Comparison of ENCODE assay signal across 8 cellular contexts in genomic region chr6:109455161-109455501, GRCh38. TPM values are rescaled to one million over a fixed set of nuclear protein-coding genes. Genes with fewer than 3 reads are reported as not detected.
DNase-seq lines count a peak whose midpoint lies in the region; ATAC-seq and TF ChIP-seq lines count a peak whose summit lies in the region.

No MANE protein-coding gene starts in this region.

- H3K4me1 Mint-ChIP-seq in activated CD8-positive, alpha-beta T cell treated with anti-CD3 and anti-CD28 coated beads, Interleukin-2, amount 10 ng/mL, durations not matched to agents 7 days and 5 days (ENCODE audit: low read depth): peaks cover 80% of the 10 kb centered on the region

- H3K27me3 Mint-ChIP-seq in activated CD8-positive, alpha-beta T cell treated with anti-CD3 and anti-CD28 coated beads, Interleukin-2, amount 10 ng/mL, durations not matched to agents 7 days and 5 days (ENCODE audit: low read depth): no peaks in the 10 kb centered on the region

- H3K36me3 ChIP-seq in DND-41 (ENCODE audit: insufficient read depth, low read length): peaks cover 38% of the 10 kb centered on the region
- H3K36me3 ChIP-seq in HUES64 (ENCODE audit: insufficient read depth, low read length): peaks cover 28% of the 10 kb centered on the region
- H3K36me3 ChIP-seq in rectal smooth muscle tissue (ENCODE audit: control insufficient read depth, insufficient read depth, low read length): peaks cover 8% of the 10 kb centered on the region

- H3K27ac ChIP-seq in DND-41 (ENCODE audit: low read length): peak overlapping the region; percentile 90
- peak overlapping the region; percentile 57; the same call in 1 of the 2 replicates for H3K27ac ChIP-seq in HUES64 (ENCODE audit: low read depth, low read length)
- peak overlapping the region; percentile 48 for H3K27ac ChIP-seq in rectal smooth muscle tissue (ENCODE audit: low read depth, low read length)

- H3K27ac Mint-ChIP-seq in activated CD8-positive, alpha-beta T cell treated with anti-CD3 and anti-CD28 coated beads, Interleukin-2, amount 10 ng/mL, durations not matched to agents 7 days and 5 days: peak overlapping the region; percentile 99

- POLR2A ChIA-PET in activated CD8-positive, alpha-beta T cell treated with anti-CD3 and anti-CD28 coated beads, Interleukin-2, amount 10 ng/mL, durations not matched to agents 7 days and 5 days (lab: Charles Lee): interaction anchor here (0.8 to 5.4 kb wide), 9 partner anchors 9 to 585 kb away, joined by 3 to 72 read pairs (median 10); partner anchors contain the start of genes CD164, PPIL6, SMPD2 and ZBTB24

- peaks cover 43% of the 10 kb centered on the region for H3K36me3 Mint-ChIP-seq in activated CD8-positive, alpha-beta T cell treated with anti-CD3 and anti-CD28 coated beads, Interleukin-2, amount 10 ng/mL, durations not matched to agents 7 days and 5 days (ENCODE audit: low read depth)

- peaks cover 13% of the 10 kb centered on the region for H4K20me1 ChIP-seq in DND-41 (ENCODE audit: insufficient read depth, low read length)

- H3K9ac ChIP-seq in DND-41 (ENCODE audit: low read depth, low read length) (peak overlapping the region; percentile 92), HUES64 (ENCODE audit: low read depth, low read length) (peak overlapping the region; percentile 69), rectal smooth muscle tissue (ENCODE audit: low read length) (peak overlapping the region; percentile 82)

- ATAC-seq in DND-41 (ENCODE audit: insufficient read depth, low read depth) (peak; percentile 46; the same call in 2 of the 3 replicates), GM21390 (IDR thresholded peaks at IDR 0.05; ENCODE audit: unreplicated experiment) (peak; percentile 19)
- peak; percentile 49 for ATAC-seq in activated CD8-positive, alpha-beta T cell treated with anti-CD3 and anti-CD28 coated beads, Interleukin-2, amount 10 ng/mL, durations not matched to agents 7 days and 5 days

- H3K4me2 ChIP-seq in DND-41 (ENCODE audit: insufficient read depth, low read length): peak overlapping the region; percentile 94

- peak overlapping the region; percentile 97 for H3K4me3 Mint-ChIP-seq in activated CD8-positive, alpha-beta T cell treated with anti-CD3 and anti-CD28 coated beads, Interleukin-2, amount 10 ng/mL, durations not matched to agents 7 days and 5 days

- DNase-seq in DND-41 (no peak), foreskin fibroblast (no peak), cortex of kidney (lab: John Stamatoyannopoulos, UW) (no peak), dedifferentiated amniotic fluid mesenchymal stem cell (ENCODE audit: extremely low spot score) (no peak)
- DNase-seq in activated CD8-positive, alpha-beta T cell treated with anti-CD3 and anti-CD28 coated beads, Interleukin-2, amount 10 ng/mL, durations not matched to agents 7 days and 5 days: peak; percentile 72

- TF ChIP-seq CTCF in DND-41 (IDR thresholded peaks at IDR 0.05; ENCODE audit: borderline replicate concordance, extremely low read depth, low read length, poor library complexity, severe bottlenecking) (no peak), foreskin fibroblast (IDR thresholded peaks at IDR 0.05; ENCODE audit: low read depth, low read length) (no peak)

- peak overlapping the region; percentile 68 to 97 for H3K4me3 ChIP-seq in DND-41 (ENCODE audit: low read depth in 1 of 2, low read length in 2 of 2)
- H3K4me3 ChIP-seq in HUES64 (ENCODE audit: low read length): peak overlapping the region; percentile 86
- H3K4me3 ChIP-seq in foreskin fibroblast (ENCODE audit: low read depth in 1 of 2, low read length in 2 of 2): peak overlapping the region; percentile 93 to 97
- H3K4me3 ChIP-seq in rectal smooth muscle tissue (ENCODE audit: low read length): peak overlapping the region; percentile 97

- no peaks in the 10 kb centered on the region for H3K9me3 Mint-ChIP-seq in activated CD8-positive, alpha-beta T cell treated with anti-CD3 and anti-CD28 coated beads, Interleukin-2, amount 10 ng/mL, durations not matched to agents 7 days and 5 days (ENCODE audit: insufficient read depth)

- CTCF ChIA-PET in activated CD8-positive, alpha-beta T cell treated with anti-CD3 and anti-CD28 coated beads, Interleukin-2, amount 10 ng/mL, durations not matched to agents 7 days and 5 days (lab: Charles Lee): interaction anchor here (0.6 to 2.7 kb wide), 7 partner anchors 14 to 584 kb away, joined by 3 to 24 read pairs (median 4); partner anchors contain the start of genes CD164, PPIL6 and SMPD2

- H3K4me1 ChIP-seq in DND-41 (ENCODE audit: insufficient read depth, low read length): peaks cover 33% of the 10 kb centered on the region
- H3K4me1 ChIP-seq in HUES64 (ENCODE audit: insufficient read depth, low read length): peaks cover 24% of the 10 kb centered on the region
- H3K4me1 ChIP-seq in rectal smooth muscle tissue (ENCODE audit: control insufficient read depth, insufficient read depth, low read length): peaks cover 3% of the 10 kb centered on the region

- H3K9me3 ChIP-seq in DND-41 (ENCODE audit: insufficient read depth, low read length, severe bottlenecking): no peaks in the 10 kb centered on the region
- H3K9me3 ChIP-seq in HUES64 (ENCODE audit: insufficient read depth, low read depth, low read length): no peaks in the 10 kb centered on the region

- H3K79me2 ChIP-seq in DND-41 (ENCODE audit: insufficient read depth, low read length): 0 out of 2 replicates have a peak, but pooled peaks cover 2% of the 10 kb centered on the region

- no peaks in the 10 kb centered on the region for H3K27me3 ChIP-seq in DND-41 (ENCODE audit: insufficient read depth, low read length, poor library complexity)
- no peaks in the 10 kb centered on the region for H3K27me3 ChIP-seq in HUES64 (ENCODE audit: insufficient read depth, low read length)
- no peaks in the 10 kb centered on the region for H3K27me3 ChIP-seq in rectal smooth muscle tissue (ENCODE audit: control insufficient read depth, insufficient read depth, low read length)

- peak overlapping the region; percentile 84 for H2AFZ ChIP-seq in DND-41 (ENCODE audit: low read depth, low read length)

- under 1% methylated on average over 20 of the region's 20 CpGs for WGBS in HUES64

RNA-seq across cellular contexts. Expression of gene MICAL1, which starts 0.4 kb away (rescaled TPM):
- polyA plus RNA-seq in HUES64 (2013, experiment 1 of 2): 29.6 TPM
- 32.2 TPM for polyA plus RNA-seq in HUES64 (2013, experiment 2 of 2)
- total RNA-seq in activated CD8-positive, alpha-beta T cell treated with anti-CD3 and anti-CD28 coated beads, Interleukin-2, amount 10 ng/mL, durations not matched to agents 7 days and 5 days: 10 to 100 TPM; 50.5 to 53.2 TPM

RNA-seq across cellular contexts. Expression of gene SMPD2, which starts 14.6 kb away (rescaled TPM):
- polyA plus RNA-seq in HUES64 (2013, experiment 1 of 2): 7.9 TPM
- 8.2 TPM for polyA plus RNA-seq in HUES64 (2013, experiment 2 of 2)
- 10 to 100 TPM; 15.5 to 15.6 TPM for total RNA-seq in activated CD8-positive, alpha-beta T cell treated with anti-CD3 and anti-CD28 coated beads, Interleukin-2, amount 10 ng/mL, durations not matched to agents 7 days and 5 days

RNA-seq across cellular contexts. Expression of gene PPIL6, which starts 14.7 kb away (rescaled TPM):
- polyA plus RNA-seq in HUES64 (2013, experiment 1 of 2): 0.65 TPM
- polyA plus RNA-seq in HUES64 (2013, experiment 2 of 2): 1.6 TPM
- under 1 TPM in 1 of 2 experiments, not detected in 1; 0.16 TPM for total RNA-seq in activated CD8-positive, alpha-beta T cell treated with anti-CD3 and anti-CD28 coated beads, Interleukin-2, amount 10 ng/mL, durations not matched to agents 7 days and 5 days

RNA-seq across cellular contexts. Expression of gene ZBTB24, which starts 27.9 kb away (rescaled TPM):
- polyA plus RNA-seq in HUES64 (2013, experiment 1 of 2): 13.8 TPM
- polyA plus RNA-seq in HUES64 (2013, experiment 2 of 2): 12.9 TPM
- total RNA-seq in activated CD8-positive, alpha-beta T cell treated with anti-CD3 and anti-CD28 coated beads, Interleukin-2, amount 10 ng/mL, durations not matched to agents 7 days and 5 days: 10 to 100 TPM; 16.0 to 16.3 TPM
